In the genomic region with DNA sequence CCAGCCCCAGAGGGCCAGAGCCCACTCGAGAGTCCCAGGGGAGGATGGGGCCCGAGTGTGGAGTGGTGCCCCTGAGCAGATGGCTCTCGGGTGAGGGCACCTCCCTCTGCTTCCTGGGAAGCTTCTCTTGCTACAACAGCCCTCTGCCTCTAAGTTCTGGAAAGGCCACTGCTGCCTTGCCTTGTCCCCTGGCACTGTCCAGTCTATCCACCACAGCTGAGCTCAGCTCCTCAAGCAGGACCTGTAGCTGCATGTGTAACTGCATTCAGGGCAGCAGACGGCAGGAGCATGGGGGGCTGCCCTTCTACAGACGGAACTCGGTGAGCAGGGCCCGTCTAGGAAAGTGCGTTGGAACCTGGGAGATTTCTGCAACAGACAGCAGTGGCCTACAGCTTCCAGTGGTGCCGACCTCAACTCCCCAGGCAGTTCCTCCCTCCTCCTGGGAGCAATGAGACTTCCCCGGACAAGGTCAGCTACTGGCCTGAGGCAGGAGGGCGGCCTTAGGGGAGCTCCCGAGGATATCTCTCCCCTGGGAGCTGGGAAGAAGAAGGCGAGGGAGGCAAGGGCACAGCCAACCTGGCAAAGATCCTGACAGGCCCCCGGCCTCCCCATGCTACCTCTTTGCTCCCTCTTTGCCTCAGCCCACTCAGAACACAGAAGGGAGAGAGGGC, we compare ENCODE assay signal across 10 cellular contexts.
DNase-seq lines count a peak whose midpoint lies in the region; ATAC-seq and FAIRE-seq lines count a peak whose summit lies in the region.
"Had no signal": no experiment of that assay in that cellular context is flagged by ENCODE, and none has a peak within 500 bp of the region (broad histone marks: within the 10 kb centered on the region; RNA-seq: fewer than 3 reads in every experiment).

No MANE protein-coding gene starts in this region.

- H2AK5ac ChIP-seq in mesendoderm (ENCODE audit: low read length): no peak overlapping the region

- H3K56ac ChIP-seq in mesendoderm (ENCODE audit: low read length): peak overlapping the region; percentile 36

- no peak overlapping the region for H4K5ac ChIP-seq in mesendoderm (ENCODE audit: low read length)

- H4K8ac ChIP-seq in mesendoderm (ENCODE audit: low read depth, low read length): no peak overlapping the region

- WGBS in mesendoderm (ENCODE audit: extremely low coverage, insufficient coverage, low lambda C conversion rate): no CpG with 5 or more reads among the region's 14 CpGs

- H3K36me3 ChIP-seq in mesendoderm (ENCODE audit: control insufficient read depth, insufficient read depth, low read length): peaks cover 7% of the 10 kb centered on the region

- H3K4me1 Mint-ChIP-seq in activated T-helper 17 cell treated with anti-CD3 and anti-CD28 coated beads, Interleukin-2, amount 50 U/mL, for 72 hours: peaks cover 22% of the 10 kb centered on the region
- peaks cover 20% of the 10 kb centered on the region for H3K4me1 Mint-ChIP-seq in activated T-cell treated with anti-CD3 and anti-CD28 coated beads, Interleukin-2, amount 50 U/mL, for 4 hours (ENCODE audit: low read depth)

- H3K4me1 ChIP-seq in mesendoderm (ENCODE audit: control insufficient read depth, low read depth, low read length): no peaks in the 10 kb centered on the region

- no peak overlapping the region for H2BK120ac ChIP-seq in mesendoderm (ENCODE audit: low read depth, low read length)

- H3K36me3 Mint-ChIP-seq in activated T-helper 17 cell treated with anti-CD3 and anti-CD28 coated beads, Interleukin-2, amount 50 U/mL, for 72 hours (ENCODE audit: low read depth): no peaks in the 10 kb centered on the region
- H3K36me3 Mint-ChIP-seq in activated T-cell treated with anti-CD3 and anti-CD28 coated beads, Interleukin-2, amount 50 U/mL, for 4 hours (ENCODE audit: insufficient read depth): no peaks in the 10 kb centered on the region
- H3K36me3 Mint-ChIP-seq: activated naive CD8-positive, alpha-beta T cell had no signal

- no peak overlapping the region for H3K9ac ChIP-seq in mesendoderm (ENCODE audit: low read length)

- H3K27ac Mint-ChIP-seq in activated T-helper 17 cell treated with anti-CD3 and anti-CD28 coated beads, Interleukin-2, amount 50 U/mL, for 72 hours: peak overlapping the region; percentile 95
- H3K27ac Mint-ChIP-seq: activated naive CD8-positive, alpha-beta T cell had no signal

- H3K9me3 Mint-ChIP-seq in activated T-helper 17 cell treated with anti-CD3 and anti-CD28 coated beads, Interleukin-2, amount 50 U/mL, for 72 hours: no peaks in the 10 kb centered on the region
- H3K9me3 Mint-ChIP-seq in activated T-cell treated with anti-CD3 and anti-CD28 coated beads, Interleukin-2, amount 50 U/mL, for 4 hours: no peaks in the 10 kb centered on the region

- no peak overlapping the region for H3K4me3 Mint-ChIP-seq in activated T-helper 17 cell treated with anti-CD3 and anti-CD28 coated beads, Interleukin-2, amount 50 U/mL, for 72 hours
- H3K4me3 Mint-ChIP-seq in activated T-cell treated with anti-CD3 and anti-CD28 coated beads, Interleukin-2, amount 50 U/mL, for 4 hours: no peak overlapping the region
- H3K4me3 Mint-ChIP-seq: activated naive CD8-positive, alpha-beta T cell had no signal

- intact Hi-C loops in left ventricle myocardium superior (cut with micrococcal nuclease) (no loop called here), Right ventricle myocardium inferior (cut with DNase I) (no loop called here)

- no peak overlapping the region for H3K4me3 ChIP-seq in mesendoderm (ENCODE audit: low read length)
- H3K4me3 ChIP-seq: coronary artery had no signal

- H3K4me2 ChIP-seq in mesendoderm (ENCODE audit: low read length): no peak overlapping the region

- H3K18ac ChIP-seq in mesendoderm (ENCODE audit: low read length): no peak overlapping the region

- no peak overlapping the region for H2BK5ac ChIP-seq in mesendoderm (ENCODE audit: low read length)

- H3K27me3 Mint-ChIP-seq in activated T-helper 17 cell treated with anti-CD3 and anti-CD28 coated beads, Interleukin-2, amount 50 U/mL, for 72 hours: no peaks in the 10 kb centered on the region
- no peaks in the 10 kb centered on the region for H3K27me3 Mint-ChIP-seq in activated T-cell treated with anti-CD3 and anti-CD28 coated beads, Interleukin-2, amount 50 U/mL, for 4 hours (ENCODE audit: low read depth)
- H3K27me3 Mint-ChIP-seq: activated naive CD8-positive, alpha-beta T cell had no signal

- H3K4ac ChIP-seq in mesendoderm (ENCODE audit: low read depth, low read length): no peak overlapping the region

- H3K23ac ChIP-seq in mesendoderm (ENCODE audit: low read length): no peak overlapping the region

- no peaks in the 10 kb centered on the region for H3K27me3 ChIP-seq in mesendoderm (ENCODE audit: insufficient read depth, low read length, poor library complexity)

- DNase-seq in left ventricle myocardium superior: peak; percentile 19
- no peak for DNase-seq in Right ventricle myocardium inferior (ENCODE audit: missing footprints)
- DNase-seq in mesendoderm: no peak
- no peak for DNase-seq in activated gamma-delta T cell (lab: John Stamatoyannopoulos, UW)
- DNase-seq in NCI-H226: no peak
- no peak for DNase-seq in HTR-8/SVneo (ENCODE audit: insufficient read length, low spot score)
- no peak for DNase-seq in activated T-cell treated with anti-CD3 and anti-CD28 coated beads, Interleukin-2, amount 50 U/mL, for 4 hours

- H3K27ac ChIP-seq in mesendoderm (ENCODE audit: low read depth, low read length): peak overlapping the region; percentile 18
- H3K27ac ChIP-seq: coronary artery had no signal

- peaks cover 5% of the 10 kb centered on the region for H3K79me1 ChIP-seq in mesendoderm (ENCODE audit: low read length)

- H2BK15ac ChIP-seq in mesendoderm (replicated peaks; ENCODE audit: low read depth): no peak overlapping the region

- no peak for FAIRE-seq in HTR-8/SVneo (lab: Jason Lieb, UNC)

- peak; percentile 21 for ATAC-seq in left ventricle myocardium superior
- ATAC-seq in Right ventricle myocardium inferior: no peak
- no peak for ATAC-seq in activated T-helper 17 cell treated with anti-CD3 and anti-CD28 coated beads, Interleukin-2, amount 50 U/mL, for 72 hours (replicated peaks)
- no peak for ATAC-seq in activated T-cell treated with anti-CD3 and anti-CD28 coated beads, Interleukin-2, amount 50 U/mL, for 4 hours

- no peaks in the 10 kb centered on the region for H3K79me2 ChIP-seq in mesendoderm (ENCODE audit: control insufficient read depth, insufficient read depth, low read length)
